In genomic region chr6:119575721-119576120, GRCh38 we compare ENCODE assay signal across 18 cellular contexts.
DNase-seq lines count a peak whose midpoint lies in the region; ATAC-seq, FAIRE-seq and TF ChIP-seq lines count a peak whose summit lies in the region.
"Had no signal": no experiment of that assay in that cellular context is flagged by ENCODE, and none has a peak within 500 bp of the region (broad histone marks: within the 10 kb centered on the region; RNA-seq: fewer than 3 reads in every experiment).

No MANE protein-coding gene starts in this region.

- H3K79me1 ChIP-seq in mesenchymal stem cell (replicated peaks; ENCODE audit: low read length, poor library complexity, severe bottlenecking), result no peaks in the 10 kb centered on the region

- WGBS in mesenchymal stem cell, result 77% methylated on average over 2 of the region's 2 CpGs

- H3K4me2 ChIP-seq in mesenchymal stem cell (ENCODE audit: low read length, poor library complexity, severe bottlenecking), result no peak overlapping the region

- H4K8ac ChIP-seq in mesenchymal stem cell (ENCODE audit: low read length), result peak overlapping the region; percentile 42

- TF ChIP-seq CTCF in bronchial epithelial cell (IDR thresholded peaks at IDR 0.05; ENCODE audit: insufficient read depth, low read length, severe bottlenecking) (no peak), dorsolateral prefrontal cortex (IDR thresholded peaks at IDR 0.05 in 54 of 56, conservative IDR thresholded peaks at IDR 0.05 in 2 of 56; ENCODE audit: low read depth in 1 of 56, partially characterized antibody in 56 of 56) (no peak)

- H3K27ac ChIP-seq in mesenchymal stem cell (ENCODE audit: low read length, poor library complexity, severe bottlenecking) (no peak overlapping the region), dorsolateral prefrontal cortex (no peak overlapping the region)
- H3K27ac ChIP-seq: C4-2B, heart right ventricle, right atrium auricular region, uterus had no signal

- no peaks in the 10 kb centered on the region for H3K4me1 ChIP-seq in mesenchymal stem cell (ENCODE audit: control insufficient read depth, insufficient read depth, low read depth, low read length)
- H3K4me1 ChIP-seq: heart right ventricle, right atrium auricular region, uterus had no signal

- no peaks in the 10 kb centered on the region for H3K36me3 ChIP-seq in bronchial epithelial cell (ENCODE audit: control insufficient read depth, insufficient read depth, low read length)
- no peaks in the 10 kb centered on the region for H3K36me3 ChIP-seq in mesenchymal stem cell (ENCODE audit: control insufficient read depth in 1 of 2, insufficient read depth in 2 of 2, low read depth in 1 of 2, low read length in 2 of 2)
- H3K36me3 ChIP-seq: heart right ventricle, right atrium auricular region, uterus had no signal

- H2BK120ac ChIP-seq in mesenchymal stem cell (ENCODE audit: low read depth, low read length), result no peak overlapping the region

- no peak overlapping the region for H3K4me3 ChIP-seq in bronchial epithelial cell (ENCODE audit: low read depth, low read length)
- peak overlapping the region in 1 of 2 experiments; percentile 13 for H3K4me3 ChIP-seq in mesenchymal stem cell (ENCODE audit: insufficient read depth in 1 of 2, low read depth in 1 of 2, low read length in 2 of 2)
- no peak overlapping the region for H3K4me3 ChIP-seq in dorsolateral prefrontal cortex
- H3K4me3 ChIP-seq: heart right ventricle, right atrium auricular region, uterus had no signal

- no peak overlapping the region for H4K91ac ChIP-seq in mesenchymal stem cell (ENCODE audit: low read length)

- H3K9ac ChIP-seq in mesenchymal stem cell (ENCODE audit: low read length), result no peak overlapping the region

- no peak overlapping the region for H2BK15ac ChIP-seq in mesenchymal stem cell (ENCODE audit: low read depth, poor library complexity, severe bottlenecking)

- no peak overlapping the region for H3K4ac ChIP-seq in mesenchymal stem cell (ENCODE audit: low read depth in 1 of 2, low read length in 2 of 2)

- H3K27me3 ChIP-seq in bronchial epithelial cell (ENCODE audit: control insufficient read depth, insufficient read depth, low read length) (no peaks in the 10 kb centered on the region), mesenchymal stem cell (ENCODE audit: control insufficient read depth in 1 of 2, insufficient read depth in 1 of 2, low read length in 2 of 2) (no peaks in the 10 kb centered on the region), dorsolateral prefrontal cortex (no peaks in the 10 kb centered on the region)
- H3K27me3 ChIP-seq: heart right ventricle, right atrium auricular region, uterus had no signal

- intact Hi-C loops in dorsolateral prefrontal cortex (cut with DNase I), result no loop called here

- H3K23ac ChIP-seq in mesenchymal stem cell (ENCODE audit: low read length in 2 of 2), result no peak overlapping the region

- no peak overlapping the region for H2BK5ac ChIP-seq in mesenchymal stem cell (ENCODE audit: low read depth, low read length, poor library complexity, severe bottlenecking)

- H2BK12ac ChIP-seq in mesenchymal stem cell (ENCODE audit: low read length in 2 of 2), result no peak overlapping the region

- H3K18ac ChIP-seq in mesenchymal stem cell (ENCODE audit: low read depth in 1 of 2, low read length in 2 of 2), result no peak overlapping the region

- H2AK5ac ChIP-seq in mesenchymal stem cell (ENCODE audit: low read length, severe bottlenecking), result no peak overlapping the region

- ATAC-seq in HG02678 (IDR thresholded peaks at IDR 0.05; ENCODE audit: unreplicated experiment), result no peak
- ATAC-seq: HCT116; heart right ventricle; left ventricle myocardium superior; naive thymus-derived CD8-positive, alpha-beta T cell had no signal

- DNase-seq in Daoy (ENCODE audit: low read depth) (peak; percentile 62), M059J (ENCODE audit: low read depth) (peak; percentile 90), bronchial epithelial cell (ENCODE audit: low read depth) (peak; percentile 62), mesenchymal stem cell (peak; percentile 87), dermis blood vessel endothelial cell (no peak), dorsolateral prefrontal cortex (no peak)
- DNase-seq in activated CD4-positive, CD25-positive, alpha-beta regulatory T cell (lab: John Stamatoyannopoulos, UW), result no peak
- DNase-seq: activated CD4-positive, alpha-beta memory T cell treated with anti-CD3 and anti-CD28 coated beads for 36 hours; heart right ventricle; left ventricle myocardium superior; naive thymus-derived CD8-positive, alpha-beta T cell; NCI-H1105 treated with DMSO at 0.1 percent for 48 hours; stimulated activated CD4-positive, alpha-beta T cell treated with anti-CD3 and anti-CD28 coated beads, Interleukin-4, amount 100 ng/mL, for 1 hour; uterus had no signal

- H3K14ac ChIP-seq in mesenchymal stem cell (ENCODE audit: low read length in 2 of 2), result no peak overlapping the region

- no peak overlapping the region for H2AFZ ChIP-seq in mesenchymal stem cell (ENCODE audit: low read depth, low read length)

- peaks cover 32% of the 10 kb centered on the region for H3K9me3 ChIP-seq in mesenchymal stem cell (ENCODE audit: control insufficient read depth, low read length)
- H3K9me3 ChIP-seq: uterus had no signal

- peak; percentile 36 for FAIRE-seq in bronchial epithelial cell (lab: Jason Lieb, UNC)

Comparison
In these comparisons a context has a peak if more than half of its experiments do, and no peak if none do; other contexts are left out.
1. DNase-seq: peak in Daoy (single experiment), M059J (single experiment), bronchial epithelial cell (single experiment) and mesenchymal stem cell (single experiment); none in activated CD4-positive, CD25-positive, alpha-beta regulatory T cell (0 of 4), dermis blood vessel endothelial cell (single experiment) and dorsolateral prefrontal cortex (0 of 10).